In genomic region chr16:87909203-87909935, GRCh38 we compare ENCODE assay signal across 8 cellular contexts. TPM values are rescaled to one million over a fixed set of nuclear protein-coding genes. Genes with fewer than 3 reads are reported as not detected.
A peak's percentile ranks its signal among the peaks of the same experiment; 100 is the strongest.
DNase-seq lines count a peak whose midpoint lies in the region; ATAC-seq and TF ChIP-seq lines count a peak whose summit lies in the region.
"Not testable (repeated sequence)": the region's sequence is repeated elsewhere in the genome, so short reads cannot be mapped to it uniquely, and the experiment has no call there.

No MANE protein-coding gene starts in this region.

- H3K9me3 Mint-ChIP-seq in GM23338; activated T-helper 17 cell treated with anti-CD3 and anti-CD28 coated beads, Interleukin-2, amount 50 U/mL, for 72 hours; nephron: not testable (repeated sequence)

- H3K9me2 ChIP-seq in DOHH2 (replicated peaks; ENCODE audit: control insufficient read depth, low read length); GM23338 (ENCODE audit: insufficient read depth): not testable (repeated sequence)

- not testable (repeated sequence) for H3K27ac ChIP-seq in DOHH2 (ENCODE audit: low read depth, low read length); GM23338 (ENCODE audit: low read depth)

- not testable (repeated sequence) for H3K27me3 ChIP-seq in DOHH2 (ENCODE audit: control insufficient read depth, low read length); GM23338 (ENCODE audit: insufficient read depth)

- not testable (repeated sequence) for H3K36me3 ChIP-seq in DOHH2 (ENCODE audit: control insufficient read depth, low read length); GM23338 (ENCODE audit: insufficient read depth)

- not testable (repeated sequence) for H3K79me2 ChIP-seq in DOHH2 (ENCODE audit: control insufficient read depth, low read length); GM23338 (replicated peaks; ENCODE audit: insufficient read depth)

- peak overlapping the region; percentile 46 for H3K4me3 ChIP-seq in DOHH2 (ENCODE audit: low read length)
- H3K4me3 ChIP-seq in GM23338; fibroblast of mammary gland (ENCODE audit: control insufficient read depth, low read depth, low read length): not testable (repeated sequence)

- H2AFZ ChIP-seq in GM23338 = not testable (repeated sequence)

- H3F3A ChIP-seq in DOHH2 (ENCODE audit: control insufficient read depth, insufficient read depth); GM23338 (replicated peaks; ENCODE audit: low read depth): not testable (repeated sequence)

- peaks cover 12% of the 10 kb centered on the region for H3K27me3 Mint-ChIP-seq in GM23338 (ENCODE audit: insufficient read depth, low read depth, poor library complexity)
- not testable (repeated sequence) for H3K27me3 Mint-ChIP-seq in activated T-helper 17 cell treated with anti-CD3 and anti-CD28 coated beads, Interleukin-2, amount 50 U/mL, for 72 hours
- H3K27me3 Mint-ChIP-seq in nephron (ENCODE audit: low read depth) = peaks cover 48% of the 10 kb centered on the region

- peaks cover 13% of the 10 kb centered on the region for H3K4me1 ChIP-seq in DOHH2 (ENCODE audit: control insufficient read depth, low read length)
- not testable (repeated sequence) for H3K4me1 ChIP-seq in GM23338 (ENCODE audit: insufficient read depth)

- ATAC-seq in GM23338 = peak; percentile 85
- ATAC-seq in activated T-helper 17 cell treated with anti-CD3 and anti-CD28 coated beads, Interleukin-2, amount 50 U/mL, for 72 hours (replicated peaks) = peak; percentile 96

- peak; percentile 86 for TF ChIP-seq CTCF in DOHH2 (IDR thresholded peaks at IDR 0.05; ENCODE audit: low read depth, low read length, poor library complexity, severe bottlenecking)
- peak; percentile 81 to 87 for TF ChIP-seq CTCF in GM23338 (conservative IDR thresholded peaks at IDR 0.05; ENCODE audit: low read depth in 2 of 2)
- TF ChIP-seq CTCF in LNCAP (IDR thresholded peaks at IDR 0.05) = peak; percentile 75
- peak; percentile 74 for TF ChIP-seq CTCF in fibroblast of mammary gland (conservative IDR thresholded peaks at IDR 0.05; ENCODE audit: control insufficient read depth, insufficient read depth, low read depth, low read length)
- peak; percentile 93 to 94 (median 93) for TF ChIP-seq CTCF in nephron (IDR thresholded peaks at IDR 0.05; ENCODE audit: unreplicated experiment in 3 of 3)

- H3K4me2 ChIP-seq in DOHH2 (ENCODE audit: low read length) = peak overlapping the region; percentile 68
- H3K4me2 ChIP-seq in GM23338 = peak overlapping the region; percentile 57

- H3K4me1 Mint-ChIP-seq in GM23338; activated T-helper 17 cell treated with anti-CD3 and anti-CD28 coated beads, Interleukin-2, amount 50 U/mL, for 72 hours; nephron: not testable (repeated sequence)

- DNase-seq in GM23338 (ENCODE audit: low spot score) = peak; percentile 93
- DNase-seq in SHP77 treated with DMSO at 0.1 percent for 48 hours (lab: John Stamatoyannopoulos, UW) = peak; percentile 75
- DNase-seq in fibroblast of mammary gland (ENCODE audit: low read depth) = peak; percentile 47
- DNase-seq in stimulated activated naive CD4-positive, alpha-beta T cell treated with Interleukin-2 at 50 U/mL for 16 hours (lab: John Stamatoyannopoulos, UW) = peak; percentile 68

- not testable (repeated sequence) for H3K36me3 Mint-ChIP-seq in GM23338 (ENCODE audit: low read depth); activated T-helper 17 cell treated with anti-CD3 and anti-CD28 coated beads, Interleukin-2, amount 50 U/mL, for 72 hours (ENCODE audit: low read depth); nephron (ENCODE audit: low read depth)

- H4K20me1 ChIP-seq in DOHH2 (ENCODE audit: control insufficient read depth, insufficient read depth, low read depth, low read length); GM23338 (replicated peaks; ENCODE audit: insufficient read depth): not testable (repeated sequence)

- H3K4me3 Mint-ChIP-seq in GM23338 = peak overlapping the region; percentile 36; the same call in 1 of the 3 replicates
- H3K4me3 Mint-ChIP-seq in activated T-helper 17 cell treated with anti-CD3 and anti-CD28 coated beads, Interleukin-2, amount 50 U/mL, for 72 hours = peak overlapping the region; percentile 62
- H3K4me3 Mint-ChIP-seq in nephron = not testable (repeated sequence)

- not testable (repeated sequence) for H3K9me3 ChIP-seq in DOHH2 (ENCODE audit: control insufficient read depth, insufficient read depth, low read length)

- not testable (repeated sequence) for H3K27ac Mint-ChIP-seq in GM23338, nephron
- H3K27ac Mint-ChIP-seq in activated T-helper 17 cell treated with anti-CD3 and anti-CD28 coated beads, Interleukin-2, amount 50 U/mL, for 72 hours = peak overlapping the region; percentile 89

TF ChIP-seq in GM23338, 12 proteins besides CTCF, POLR2A, EP300 and RAD21:
- peak; percentile 57; the same call in 1 of the 2 replicates for TF ChIP-seq CREB1 (CRISPR knock-in tag; IDR thresholded peaks at IDR 0.05; ENCODE audit: low read depth)

RNA-seq across cellular contexts. Expression of gene CA5A, which starts 27.0 kb away (rescaled TPM):
- total RNA-seq in GM23338 (2014; rRNA removed; shearing (Covaris generic)) = not detected in 2 replicates
- not detected in 2 replicates for polyA plus RNA-seq in GM23338 (2016; fragmentation: Nextera tagmentation; extraction: Ambion mirVana)
- not detected for total RNA-seq in activated T-helper 17 cell treated with anti-CD3 and anti-CD28 coated beads, Interleukin-2, amount 50 U/mL, for 72 hours

RNA-seq across cellular contexts. Expression of gene SLC7A5, which starts 40.1 kb away (rescaled TPM):
- total RNA-seq in GM23338 (2014; rRNA removed; shearing (Covaris generic)) = 328 and 386 TPM in 2 replicates
- polyA plus RNA-seq in GM23338 (2016; fragmentation: Nextera tagmentation; extraction: Ambion mirVana) = 107 and 109 TPM in 2 replicates
- 100 to 1,000 TPM; 130 to 233 TPM for total RNA-seq in activated T-helper 17 cell treated with anti-CD3 and anti-CD28 coated beads, Interleukin-2, amount 50 U/mL, for 72 hours

RNA-seq across cellular contexts. Expression of gene BANP, which starts 41.9 kb away (rescaled TPM):
- total RNA-seq in GM23338 (2014; rRNA removed; shearing (Covaris generic)) = 30.0 and 48.0 TPM in 2 replicates
- polyA plus RNA-seq in GM23338 (2016; fragmentation: Nextera tagmentation; extraction: Ambion mirVana) = 22.3 and 22.6 TPM in 2 replicates
- total RNA-seq in activated T-helper 17 cell treated with anti-CD3 and anti-CD28 coated beads, Interleukin-2, amount 50 U/mL, for 72 hours = 10 to 100 TPM; 46.4 to 85.9 TPM
